ENCODE assay signal across 31 cellular contexts in genomic region chr11:132997396-132997795, GRCh38.
"Had no signal": no experiment of that assay in that cellular context is flagged by ENCODE, and none has a peak within 500 bp of the region (broad histone marks: within the 10 kb centered on the region; RNA-seq: fewer than 3 reads in every experiment).

No MANE protein-coding gene starts in this region.

- ATAC-seq: activated naive CD4-positive, alpha-beta T cell treated with anti-CD3 and anti-CD28 coated beads, Interleukin-2, amount 50 U/mL, for 72 hours; activated naive CD8-positive, alpha-beta T cell treated with anti-CD3 and anti-CD28 coated beads, Interleukin-2, amount 50 U/mL, for 24 hours; activated T-cell treated with anti-CD3 and anti-CD28 coated beads, Interleukin-2, amount 50 U/mL, for 4 hours; activated T-cell treated with anti-CD3 and anti-CD28 coated beads, Interleukin-2, amount 50 U/mL, for 72 hours; activated T-helper 17 cell treated with anti-CD3 and anti-CD28 coated beads, Interleukin-2, amount 50 U/mL, for 72 hours; body of pancreas had no signal

- H3K36me3 ChIP-seq: adrenal gland, ascending aorta, brain microvascular endothelial cell, breast epithelium, cardiac muscle cell had no signal

- H3K9me3 ChIP-seq: adrenal gland, ascending aorta, body of pancreas, breast epithelium had no signal

- H3K27me3 ChIP-seq: adrenal gland, ascending aorta had no signal

- H3K4me3 ChIP-seq: adrenal gland, ascending aorta, body of pancreas, breast epithelium, cardiac muscle cell had no signal

- H3K27ac ChIP-seq: adrenal gland, ascending aorta, body of pancreas, brain microvascular endothelial cell, breast epithelium, cardiac muscle cell had no signal

- DNase-seq: activated effector memory CD4-positive, alpha-beta T cell treated with anti-CD3 and anti-CD28 coated beads, Interleukin-2, amount 50 U/mL, for 16 hours; activated effector memory CD4-positive, alpha-beta T cell treated with Interleukin-2 at 50 U/mL for 16 hours; activated gamma-delta T cell; activated gamma-delta T cell treated with Interleukin-2 at 50 U/mL for 16 hours; activated naive CD4-positive, alpha-beta T cell; activated naive CD4-positive, alpha-beta T cell treated with anti-CD3 and anti-CD28 coated beads for 36 hours; activated naive CD4-positive, alpha-beta T cell treated with anti-CD3 and anti-CD28 coated beads, Interleukin-2, amount 10 ng/mL, durations not matched to agents 7 days and 5 days; activated naive CD4-positive, alpha-beta T cell treated with anti-CD3 and anti-CD28 coated beads, Interleukin-2, amount 50 U/mL, for 16 hours; activated naive CD4-positive, alpha-beta T cell treated with Interleukin-2 at 50 U/mL for 16 hours; activated naive CD8-positive, alpha-beta T cell treated with anti-CD3 and anti-CD28 coated beads for 36 hours; activated naive CD8-positive, alpha-beta T cell treated with anti-CD3 and anti-CD28 coated beads, Interleukin-2, amount 10 ng/mL, durations not matched to agents 7 days and 5 days; activated naive CD8-positive, alpha-beta T cell treated with anti-CD3 and anti-CD28 coated beads, Interleukin-2, amount 50 U/mL, for 24 hours; activated T-cell treated with anti-CD3 and anti-CD28 coated beads, Interleukin-2, amount 50 U/mL, for 1 hour; activated T-cell treated with anti-CD3 and anti-CD28 coated beads, Interleukin-2, amount 50 U/mL, for 24 hours; activated T-cell treated with anti-CD3 and anti-CD28 coated beads, Interleukin-2, amount 50 U/mL, for 4 hours; activated T-cell treated with anti-CD3 and anti-CD28 coated beads, Interleukin-2, amount 50 U/mL, for 48 hours; activated T-cell treated with anti-CD3 and anti-CD28 coated beads, Interleukin-2, amount 50 U/mL, for 72 hours; adrenal gland; amniotic stem cell; amygdala; aorta; body of pancreas; brain microvascular endothelial cell; caudate nucleus; central memory CD4-positive, alpha-beta T cell; cerebellar nuclear complex had no signal

- H3K4me1 ChIP-seq: adrenal gland, ascending aorta, body of pancreas had no signal
